Comparison of ENCODE assay signal across 1 cellular context in genomic region chr2:151815821-151816489, GRCh38.
A peak's percentile ranks its signal among the peaks of the same experiment; 100 is the strongest.
TF ChIP-seq lines count a peak whose summit lies in the region.

No MANE protein-coding gene starts in this region.

TF ChIP-seq in K562, 482 proteins besides CTCF, POLR2A, EP300 and RAD21 (continued from another document and continues in another):
- TF ChIP-seq, protein P1, sequence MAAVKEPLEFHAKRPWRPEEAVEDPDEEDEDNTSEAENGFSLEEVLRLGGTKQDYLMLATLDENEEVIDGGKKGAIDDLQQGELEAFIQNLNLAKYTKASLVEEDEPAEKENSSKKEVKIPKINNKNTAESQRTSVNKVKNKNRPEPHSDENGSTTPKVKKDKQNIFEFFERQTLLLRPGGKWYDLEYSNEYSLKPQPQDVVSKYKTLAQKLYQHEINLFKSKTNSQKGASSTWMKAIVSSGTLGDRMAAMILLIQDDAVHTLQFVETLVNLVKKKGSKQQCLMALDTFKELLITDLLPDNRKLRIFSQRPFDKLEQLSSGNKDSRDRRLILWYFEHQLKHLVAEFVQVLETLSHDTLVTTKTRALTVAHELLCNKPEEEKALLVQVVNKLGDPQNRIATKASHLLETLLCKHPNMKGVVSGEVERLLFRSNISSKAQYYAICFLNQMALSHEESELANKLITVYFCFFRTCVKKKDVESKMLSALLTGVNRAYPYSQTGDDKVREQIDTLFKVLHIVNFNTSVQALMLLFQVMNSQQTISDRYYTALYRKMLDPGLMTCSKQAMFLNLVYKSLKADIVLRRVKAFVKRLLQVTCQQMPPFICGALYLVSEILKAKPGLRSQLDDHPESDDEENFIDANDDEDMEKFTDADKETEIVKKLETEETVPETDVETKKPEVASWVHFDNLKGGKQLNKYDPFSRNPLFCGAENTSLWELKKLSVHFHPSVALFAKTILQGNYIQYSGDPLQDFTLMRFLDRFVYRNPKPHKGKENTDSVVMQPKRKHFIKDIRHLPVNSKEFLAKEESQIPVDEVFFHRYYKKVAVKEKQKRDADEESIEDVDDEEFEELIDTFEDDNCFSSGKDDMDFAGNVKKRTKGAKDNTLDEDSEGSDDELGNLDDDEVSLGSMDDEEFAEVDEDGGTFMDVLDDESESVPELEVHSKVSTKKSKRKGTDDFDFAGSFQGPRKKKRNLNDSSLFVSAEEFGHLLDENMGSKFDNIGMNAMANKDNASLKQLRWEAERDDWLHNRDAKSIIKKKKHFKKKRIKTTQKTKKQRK (IDR thresholded peaks at IDR 0.05; ENCODE audit: borderline replicate concordance, low read depth, low read length), result no peak
- TF ChIP-seq NFIC (IDR thresholded peaks at IDR 0.05) (peak; percentile 72), NCOA1 (IDR thresholded peaks at IDR 0.05; ENCODE audit: low read depth) (peak; percentile 33; the same call in 1 of the 2 replicates), TOE1 (IDR thresholded peaks at IDR 0.05; ENCODE audit: borderline replicate concordance) (0 out of 2 replicates have a peak, but pooled peaks have one; percentile 16), TOE1 (CRISPR knock-in tag; IDR thresholded peaks at IDR 0.05; ENCODE audit: borderline replicate concordance, low read depth) (no peak), ZNF668 (CRISPR knock-in tag; IDR thresholded peaks at IDR 0.05) (peak; percentile 61; the same call in 1 of the 2 replicates), ZBTB5 (IDR thresholded peaks at IDR 0.05) (no peak), PML (IDR thresholded peaks at IDR 0.05; ENCODE audit: low read length) (peak; percentile 76; the same call in 1 of the 2 replicates), TEAD4 (IDR thresholded peaks at IDR 0.05; ENCODE audit: low read length) (peak; percentile 87), TEAD4 (CRISPR knock-in tag; IDR thresholded peaks at IDR 0.05; ENCODE audit: borderline replicate concordance) (no peak), CHD2 (IDR thresholded peaks at IDR 0.05; ENCODE audit: low read depth, low read length) (no peak), RBM22 (IDR thresholded peaks at IDR 0.05; ENCODE audit: low read depth, low read length, poor library complexity, severe bottlenecking) (no peak), DMBX1 (CRISPR knock-in tag; IDR thresholded peaks at IDR 0.05; ENCODE audit: borderline replicate concordance) (peak; percentile 92), MTA2 (IDR thresholded peaks at IDR 0.05; ENCODE audit: low read depth) (peak; percentile 72), SMARCE1 (IDR thresholded peaks at IDR 0.05) (peak; percentile 58; the same call in 1 of the 2 replicates), NR2C1 (IDR thresholded peaks at IDR 0.05) (no peak), NR2C1 (tag; IDR thresholded peaks at IDR 0.05) (peak; percentile 71), ARID3A (IDR thresholded peaks at IDR 0.05; ENCODE audit: borderline replicate concordance, low read depth, low read length) (peak; percentile 73; the same call in 1 of the 2 replicates), KAT8 (IDR thresholded peaks at IDR 0.05; ENCODE audit: low read depth) (no peak), MAZ (CRISPR knock-in tag; conservative IDR thresholded peaks at IDR 0.05 in 1 of 2, IDR thresholded peaks at IDR 0.05 in 1 of 2) (peak in 1 of 2 experiments; percentile 65; a peak in 2 of 4 replicates), HIVEP1 (CRISPR knock-in tag; IDR thresholded peaks at IDR 0.05) (no peak), JUN (IDR thresholded peaks at IDR 0.05; ENCODE audit: borderline replicate concordance, low read depth, low read length) (no peak), JUN (CRISPR knock-in tag; IDR thresholded peaks at IDR 0.05; ENCODE audit: borderline replicate concordance) (no peak), ZKSCAN8 (CRISPR knock-in tag; IDR thresholded peaks at IDR 0.05) (peak; percentile 68; the same call in 1 of the 2 replicates), NR0B1 (IDR thresholded peaks at IDR 0.05; ENCODE audit: partially characterized antibody) (no peak), CREM (IDR thresholded peaks at IDR 0.05; ENCODE audit: low read depth) (peak; percentile 40; the same call in 1 of the 2 replicates), TCF7 (IDR thresholded peaks at IDR 0.05; ENCODE audit: borderline replicate concordance) (0 out of 2 replicates have a peak, but pooled peaks have one; percentile 57), ATF1 (CRISPR knock-in tag; IDR thresholded peaks at IDR 0.05) (no peak), ATF1 (tag; IDR thresholded peaks at IDR 0.05) (peak; percentile 27; the same call in 1 of the 2 replicates), DDX20 (tag; IDR thresholded peaks at IDR 0.05; ENCODE audit: low read depth) (0 out of 2 replicates have a peak, but pooled peaks have one; percentile 40), CCNT2 (IDR thresholded peaks at IDR 0.05; ENCODE audit: borderline replicate concordance, extremely low read depth, insufficient read length, low read depth, low read length) (peak; percentile 36), ZNF41 (CRISPR knock-in tag; conservative IDR thresholded peaks at IDR 0.05) (0 out of 2 replicates have a peak, but pooled peaks have one; percentile 34), GATA2 (CRISPR knock-in tag; IDR thresholded peaks at IDR 0.05) (peak; percentile 85), FOSL1 (tag; conservative IDR thresholded peaks at IDR 0.05) (peak; percentile 71), HSF4 (CRISPR knock-in tag; IDR thresholded peaks at IDR 0.05; ENCODE audit: borderline replicate concordance) (peak; percentile 76; the same call in 1 of the 2 replicates), ID3 (CRISPR knock-in tag; IDR thresholded peaks at IDR 0.05) (no peak), ID3 (tag; IDR thresholded peaks at IDR 0.05) (peak; percentile 98), MNT (conservative IDR thresholded peaks at IDR 0.05) (0 out of 4 replicates have a peak, but pooled peaks have one; percentile 35 to 37)
- TF ChIP-seq, protein P2, sequence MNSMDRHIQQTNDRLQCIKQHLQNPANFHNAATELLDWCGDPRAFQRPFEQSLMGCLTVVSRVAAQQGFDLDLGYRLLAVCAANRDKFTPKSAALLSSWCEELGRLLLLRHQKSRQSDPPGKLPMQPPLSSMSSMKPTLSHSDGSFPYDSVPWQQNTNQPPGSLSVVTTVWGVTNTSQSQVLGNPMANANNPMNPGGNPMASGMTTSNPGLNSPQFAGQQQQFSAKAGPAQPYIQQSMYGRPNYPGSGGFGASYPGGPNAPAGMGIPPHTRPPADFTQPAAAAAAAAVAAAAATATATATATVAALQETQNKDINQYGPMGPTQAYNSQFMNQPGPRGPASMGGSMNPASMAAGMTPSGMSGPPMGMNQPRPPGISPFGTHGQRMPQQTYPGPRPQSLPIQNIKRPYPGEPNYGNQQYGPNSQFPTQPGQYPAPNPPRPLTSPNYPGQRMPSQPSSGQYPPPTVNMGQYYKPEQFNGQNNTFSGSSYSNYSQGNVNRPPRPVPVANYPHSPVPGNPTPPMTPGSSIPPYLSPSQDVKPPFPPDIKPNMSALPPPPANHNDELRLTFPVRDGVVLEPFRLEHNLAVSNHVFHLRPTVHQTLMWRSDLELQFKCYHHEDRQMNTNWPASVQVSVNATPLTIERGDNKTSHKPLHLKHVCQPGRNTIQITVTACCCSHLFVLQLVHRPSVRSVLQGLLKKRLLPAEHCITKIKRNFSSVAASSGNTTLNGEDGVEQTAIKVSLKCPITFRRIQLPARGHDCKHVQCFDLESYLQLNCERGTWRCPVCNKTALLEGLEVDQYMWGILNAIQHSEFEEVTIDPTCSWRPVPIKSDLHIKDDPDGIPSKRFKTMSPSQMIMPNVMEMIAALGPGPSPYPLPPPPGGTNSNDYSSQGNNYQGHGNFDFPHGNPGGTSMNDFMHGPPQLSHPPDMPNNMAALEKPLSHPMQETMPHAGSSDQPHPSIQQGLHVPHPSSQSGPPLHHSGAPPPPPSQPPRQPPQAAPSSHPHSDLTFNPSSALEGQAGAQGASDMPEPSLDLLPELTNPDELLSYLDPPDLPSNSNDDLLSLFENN (IDR thresholded peaks at IDR 0.05; ENCODE audit: low read depth in 2 of 2, low read length in 2 of 2), result peak in 1 of 2 experiments; percentile 75; a peak in 2 of 4 replicates
- TF ChIP-seq, protein P3, sequence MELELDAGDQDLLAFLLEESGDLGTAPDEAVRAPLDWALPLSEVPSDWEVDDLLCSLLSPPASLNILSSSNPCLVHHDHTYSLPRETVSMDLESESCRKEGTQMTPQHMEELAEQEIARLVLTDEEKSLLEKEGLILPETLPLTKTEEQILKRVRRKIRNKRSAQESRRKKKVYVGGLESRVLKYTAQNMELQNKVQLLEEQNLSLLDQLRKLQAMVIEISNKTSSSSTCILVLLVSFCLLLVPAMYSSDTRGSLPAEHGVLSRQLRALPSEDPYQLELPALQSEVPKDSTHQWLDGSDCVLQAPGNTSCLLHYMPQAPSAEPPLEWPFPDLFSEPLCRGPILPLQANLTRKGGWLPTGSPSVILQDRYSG (tag; conservative IDR thresholded peaks at IDR 0.05; ENCODE audit: low read depth), result 0 out of 2 replicates have a peak, but pooled peaks have one; percentile 35
- TF ChIP-seq, protein P4, sequence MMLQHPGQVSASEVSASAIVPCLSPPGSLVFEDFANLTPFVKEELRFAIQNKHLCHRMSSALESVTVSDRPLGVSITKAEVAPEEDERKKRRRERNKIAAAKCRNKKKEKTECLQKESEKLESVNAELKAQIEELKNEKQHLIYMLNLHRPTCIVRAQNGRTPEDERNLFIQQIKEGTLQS (IDR thresholded peaks at IDR 0.05), result peak; percentile 43
- TF ChIP-seq, protein P4 (CRISPR knock-in tag; conservative IDR thresholded peaks at IDR 0.05), result no peak
